In the genomic region with DNA sequence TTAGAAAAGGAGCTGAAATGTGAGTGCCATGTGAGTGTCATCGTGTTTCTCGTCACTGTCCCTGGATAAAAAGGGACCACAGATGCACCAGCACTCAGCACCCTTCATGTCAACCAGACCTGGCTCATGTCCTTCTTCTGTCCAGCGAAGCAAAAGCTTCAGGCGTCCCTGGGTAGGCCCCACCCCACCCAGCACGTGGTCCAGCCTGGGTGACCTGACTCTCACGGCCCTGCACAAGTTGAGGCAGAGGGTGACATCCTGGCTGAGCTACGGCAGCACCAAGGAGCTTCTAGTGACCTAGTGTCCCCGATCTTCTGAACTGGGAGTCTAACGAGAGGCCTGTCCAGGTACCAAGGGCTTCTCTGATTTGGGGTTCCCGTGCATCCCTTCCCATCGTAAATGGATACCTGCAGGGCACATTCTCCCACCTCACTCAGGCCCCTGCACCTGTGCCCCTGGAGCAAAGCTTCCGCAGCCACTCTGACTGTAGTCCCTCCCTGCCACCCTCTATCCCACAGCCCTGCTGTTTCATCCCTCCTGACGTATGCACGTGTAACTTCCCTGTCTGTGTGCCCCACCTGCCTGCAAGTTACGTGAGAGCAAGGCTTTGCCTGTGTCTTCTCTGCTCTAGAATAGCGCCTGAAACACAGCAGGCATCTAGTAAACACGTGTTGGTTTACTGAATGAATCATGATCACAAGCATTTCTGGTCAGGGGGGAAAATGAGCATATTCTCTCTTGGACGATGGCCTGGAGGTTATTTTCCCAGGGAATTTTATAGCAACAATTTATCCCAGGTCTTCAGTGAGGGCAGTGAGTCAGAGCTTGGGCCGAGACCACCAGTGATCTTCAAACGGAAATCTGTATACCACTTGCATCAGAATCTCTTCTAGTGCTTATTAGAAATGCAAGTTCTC, we compare ENCODE assay signal across 2 cellular contexts.
A peak's percentile ranks its signal among the peaks of the same experiment; 100 is the strongest.
TF ChIP-seq lines count a peak whose summit lies in the region.

No MANE protein-coding gene starts in this region.

TF ChIP-seq in IMR-90, 13 proteins besides CTCF, POLR2A, EP300 and RAD21:
- TF ChIP-seq CEBPB (IDR thresholded peaks at IDR 0.05; ENCODE audit: low read depth, low read length), result no peak
- TF ChIP-seq BHLHE40 (IDR thresholded peaks at IDR 0.05; ENCODE audit: low read depth, low read length), result no peak
- TF ChIP-seq, protein P1, sequence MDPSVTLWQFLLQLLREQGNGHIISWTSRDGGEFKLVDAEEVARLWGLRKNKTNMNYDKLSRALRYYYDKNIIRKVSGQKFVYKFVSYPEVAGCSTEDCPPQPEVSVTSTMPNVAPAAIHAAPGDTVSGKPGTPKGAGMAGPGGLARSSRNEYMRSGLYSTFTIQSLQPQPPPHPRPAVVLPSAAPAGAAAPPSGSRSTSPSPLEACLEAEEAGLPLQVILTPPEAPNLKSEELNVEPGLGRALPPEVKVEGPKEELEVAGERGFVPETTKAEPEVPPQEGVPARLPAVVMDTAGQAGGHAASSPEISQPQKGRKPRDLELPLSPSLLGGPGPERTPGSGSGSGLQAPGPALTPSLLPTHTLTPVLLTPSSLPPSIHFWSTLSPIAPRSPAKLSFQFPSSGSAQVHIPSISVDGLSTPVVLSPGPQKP (IDR thresholded peaks at IDR 0.05; ENCODE audit: borderline replicate concordance, low read depth, low read length), result no peak
- no peak for TF ChIP-seq RCOR1 (IDR thresholded peaks at IDR 0.05; ENCODE audit: insufficient replicate concordance, low read length)

TF ChIP-seq in K562, 482 proteins besides CTCF, POLR2A, EP300 and RAD21:
- TF ChIP-seq, protein P2, sequence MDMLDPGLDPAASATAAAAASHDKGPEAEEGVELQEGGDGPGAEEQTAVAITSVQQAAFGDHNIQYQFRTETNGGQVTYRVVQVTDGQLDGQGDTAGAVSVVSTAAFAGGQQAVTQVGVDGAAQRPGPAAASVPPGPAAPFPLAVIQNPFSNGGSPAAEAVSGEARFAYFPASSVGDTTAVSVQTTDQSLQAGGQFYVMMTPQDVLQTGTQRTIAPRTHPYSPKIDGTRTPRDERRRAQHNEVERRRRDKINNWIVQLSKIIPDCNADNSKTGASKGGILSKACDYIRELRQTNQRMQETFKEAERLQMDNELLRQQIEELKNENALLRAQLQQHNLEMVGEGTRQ (CRISPR knock-in tag; IDR thresholded peaks at IDR 0.05), result peak; percentile 36; the same call in 1 of the 2 replicates
- TF ChIP-seq, protein P3, sequence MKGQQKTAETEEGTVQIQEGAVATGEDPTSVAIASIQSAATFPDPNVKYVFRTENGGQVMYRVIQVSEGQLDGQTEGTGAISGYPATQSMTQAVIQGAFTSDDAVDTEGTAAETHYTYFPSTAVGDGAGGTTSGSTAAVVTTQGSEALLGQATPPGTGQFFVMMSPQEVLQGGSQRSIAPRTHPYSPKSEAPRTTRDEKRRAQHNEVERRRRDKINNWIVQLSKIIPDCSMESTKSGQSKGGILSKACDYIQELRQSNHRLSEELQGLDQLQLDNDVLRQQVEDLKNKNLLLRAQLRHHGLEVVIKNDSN (CRISPR knock-in tag; IDR thresholded peaks at IDR 0.05), result peak; percentile 25; the same call in 1 of the 2 replicates
- TF ChIP-seq FOXK2 (conservative IDR thresholded peaks at IDR 0.05 in 1 of 2, IDR thresholded peaks at IDR 0.05 in 1 of 2; ENCODE audit: low read depth in 2 of 2), result no peak
